ENCODE assay signal across 9 cellular contexts in the genomic region with DNA sequence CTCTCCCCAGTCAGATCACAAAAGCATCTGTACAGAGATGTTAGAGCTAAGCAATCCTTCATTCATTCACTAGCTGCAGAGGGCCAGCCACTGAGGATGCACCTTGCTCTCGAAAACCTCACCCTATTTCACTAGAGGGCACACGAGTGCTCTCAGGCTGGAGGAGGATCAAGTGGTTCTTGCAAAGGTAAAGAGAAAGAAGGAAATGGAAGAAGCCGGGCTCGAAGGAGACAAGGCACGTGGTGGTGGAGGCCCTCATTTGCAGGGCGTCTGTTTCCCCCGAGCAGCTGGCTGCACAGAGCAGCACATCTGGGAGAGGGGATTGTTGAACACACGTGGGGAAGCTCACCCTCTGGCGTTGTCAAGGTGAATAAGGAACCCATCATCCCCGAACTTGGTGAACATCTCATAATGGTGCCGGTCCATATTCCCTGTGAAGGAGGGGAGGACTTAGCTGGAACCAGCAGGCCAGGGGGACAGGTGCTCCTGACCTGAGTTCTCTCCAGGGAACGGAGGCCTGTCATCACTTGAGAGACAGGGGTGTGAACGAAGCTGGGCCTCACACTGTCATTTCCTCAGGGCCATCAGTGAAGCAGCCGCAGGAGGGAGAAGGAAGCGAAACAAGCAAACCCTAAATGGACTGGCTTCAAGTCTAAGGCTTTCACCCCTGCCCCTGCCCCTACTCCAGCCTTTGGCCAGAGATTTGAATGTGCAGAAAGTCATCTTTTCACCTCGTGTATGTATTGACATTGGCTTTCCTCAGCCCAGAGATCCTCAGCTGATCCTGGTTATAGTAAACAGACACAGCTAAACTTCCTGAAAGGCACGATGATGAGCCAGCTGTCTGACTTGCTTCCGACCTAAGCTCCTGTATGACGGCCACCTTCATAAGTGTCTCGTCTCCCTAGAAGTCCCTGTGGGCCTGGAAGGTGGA. TPM values are rescaled to one million over a fixed set of nuclear protein-coding genes. Genes with fewer than 3 reads are reported as not detected.
DNase-seq lines count a peak whose midpoint lies in the region; ATAC-seq, FAIRE-seq and TF ChIP-seq lines count a peak whose summit lies in the region.
"Had no signal": no experiment of that assay in that cellular context is flagged by ENCODE, and none has a peak within 500 bp of the region (broad histone marks: within the 10 kb centered on the region; RNA-seq: fewer than 3 reads in every experiment).

No MANE protein-coding gene starts in this region.

- no peak overlapping the region for H3K4me3 Mint-ChIP-seq in activated T-cell treated with anti-CD3 and anti-CD28 coated beads, Interleukin-2, amount 50 U/mL, for 72 hours

- intact Hi-C loops in head of caudate nucleus (cut with DNase I), result loop anchor here (10.0 kb wide), 1 partner anchor 225 kb away; no protein-coding TSS in a partner anchor
- intact Hi-C loops in spleen (cut with DNase I; ENCODE audit: low total_unique reads), result no loop called here

- no peak overlapping the region for H3K27ac ChIP-seq in small intestine (ENCODE audit: low read depth in 1 of 2, low read length in 1 of 2)
- H3K27ac ChIP-seq in spleen, result peak overlapping the region in 3 of 8 donors; percentile 21 to 47 (median 34)
- H3K27ac ChIP-seq: epithelial cell of prostate had no signal

- TF ChIP-seq POLR2A in spleen (IDR thresholded peaks at IDR 0.05), result no peak

- H3K4me3 ChIP-seq in small intestine (ENCODE audit: low read depth in 1 of 2, low read length in 2 of 2) (no peak overlapping the region), spleen (no peak overlapping the region)

- peaks cover 2 to 9% of the 10 kb centered on the region in 2 donors for H3K36me3 Mint-ChIP-seq in activated T-cell treated with anti-CD3 and anti-CD28 coated beads, Interleukin-2, amount 50 U/mL, for 72 hours (ENCODE audit: insufficient read depth in 2 of 2)

- no peaks in the 10 kb centered on the region for H3K9me3 Mint-ChIP-seq in activated T-cell treated with anti-CD3 and anti-CD28 coated beads, Interleukin-2, amount 50 U/mL, for 72 hours

- 64 to 69% (median 64%) methylated on average over 20 of the region's 20 CpGs for WGBS in small intestine, 3 donors
- 64 to 70% (median 67%) methylated on average over 19 to 20 of the region's 20 CpGs for WGBS in spleen, 5 donors

- ATAC-seq in activated T-cell treated with anti-CD3 and anti-CD28 coated beads, Interleukin-2, amount 50 U/mL, for 72 hours (replicated peaks in 1 of 2), result no peak

- H3K4me1 Mint-ChIP-seq in activated T-cell treated with anti-CD3 and anti-CD28 coated beads, Interleukin-2, amount 50 U/mL, for 72 hours (ENCODE audit: low read depth), result no peaks in the 10 kb centered on the region

- H3K27me3 Mint-ChIP-seq in activated T-cell treated with anti-CD3 and anti-CD28 coated beads, Interleukin-2, amount 50 U/mL, for 72 hours (ENCODE audit: low read depth), result no peaks in the 10 kb centered on the region

- DNase-seq in NOMO-1 (lab: John Stamatoyannopoulos, UW; ENCODE audit: unreplicated experiment in 2 of 2) (peak; percentile 73 to 78), head of caudate nucleus (peak in 31 of 42 donors; percentile 9 to 75 (median 36)), small intestine (peak; percentile 59), NCI-H146 treated with DMSO at 0.1 percent for 48 hours (lab: John Stamatoyannopoulos, UW; ENCODE audit: unreplicated experiment) (no peak), spleen (no peak)
- DNase-seq in activated T-cell treated with anti-CD3 and anti-CD28 coated beads, Interleukin-2, amount 50 U/mL, for 72 hours, result no peak
- DNase-seq in activated CD4-positive, alpha-beta T cell treated with anti-CD3 and anti-CD28 coated beads, Interleukin-2, amount 50 U/mL, for 1 hour, result no peak

- peak; percentile 27; the same call in 1 of the 2 replicates for TF ChIP-seq CTCF in GM12874 (IDR thresholded peaks at IDR 0.05; ENCODE audit: insufficient read depth, low read depth, low read length)
- TF ChIP-seq CTCF in spleen (IDR thresholded peaks at IDR 0.05 in 8 of 11, conservative IDR thresholded peaks at IDR 0.05 in 3 of 11), result peak in 1 of 11 experiments; percentile 22

- H3K27me3 ChIP-seq in small intestine (ENCODE audit: control insufficient read depth in 2 of 2, insufficient read depth in 2 of 2, low read length in 2 of 2) (no peaks in the 10 kb centered on the region), spleen (replicated peaks in 1 of 7) (no peaks in the 10 kb centered on the region)

- H3K9me3 ChIP-seq in small intestine (ENCODE audit: control insufficient read depth, low read depth) (no peaks in the 10 kb centered on the region), spleen (no peaks in the 10 kb centered on the region)

- no peak overlapping the region for H3K27ac Mint-ChIP-seq in activated T-cell treated with anti-CD3 and anti-CD28 coated beads, Interleukin-2, amount 50 U/mL, for 72 hours

- no peak for FAIRE-seq in small intestine (lab: Jason Lieb, UNC)

- H3K36me3 ChIP-seq in small intestine (ENCODE audit: control insufficient read depth in 2 of 2, insufficient read depth in 2 of 2, low read length in 2 of 2) (peaks cover 6% of the 10 kb centered on the region in 2 donors), spleen (peaks cover 0 to 87% (median 47%) of the 10 kb centered on the region in 6 donors)

- H3K4me1 ChIP-seq in small intestine (ENCODE audit: control insufficient read depth in 2 of 2, insufficient read depth in 1 of 2, low read depth in 1 of 2, low read length in 1 of 2) (no peaks in the 10 kb centered on the region), spleen (peaks cover 0 to 22% (median 5%) of the 10 kb centered on the region in 6 donors)

RNA-seq across cellular contexts. Expression of a gene that starts 27.6 kb away (rescaled TPM):
- polyA plus RNA-seq in small intestine (10 to 100 TPM; 22.4 to 61.6 (median 32.7) TPM), spleen (10 to 100 TPM; 36.2 to 72.3 (median 52.9) TPM)
- 100 to 1,000 TPM; 293 to 392 (median 319) TPM for total RNA-seq in spleen
- 100 to 1,000 TPM; 245 to 252 TPM for total RNA-seq in activated T-cell treated with anti-CD3 and anti-CD28 coated beads, Interleukin-2, amount 50 U/mL, for 72 hours

Comparison
In these comparisons a context has a peak if more than half of its experiments do, and no peak if none do; other contexts are left out.
1. DNase-seq: peak in NOMO-1 (2 of 2), head of caudate nucleus (31 of 42) and small intestine (single experiment); none in NCI-H146 treated with DMSO at 0.1 percent for 48 hours (single experiment), spleen (single experiment), activated T-cell treated with anti-CD3 and anti-CD28 coated beads, Interleukin-2, amount 50 U/mL, for 72 hours (0 of 2) and activated CD4-positive, alpha-beta T cell treated with anti-CD3 and anti-CD28 coated beads, Interleukin-2, amount 50 U/mL, for 1 hour (single experiment).